In genomic region chr15:52678468-52679231, GRCh38 we compare ENCODE assay signal across 8 cellular contexts. TPM values are rescaled to one million over a fixed set of nuclear protein-coding genes. Genes with fewer than 3 reads are reported as not detected.
DNase-seq lines count a peak whose midpoint lies in the region; ATAC-seq and TF ChIP-seq lines count a peak whose summit lies in the region.

No MANE protein-coding gene starts in this region.

- no peaks in the 10 kb centered on the region for H3K27me3 Mint-ChIP-seq in activated naive CD4-positive, alpha-beta T cell treated with anti-CD3 and anti-CD28 coated beads, Interleukin-2, amount 10 ng/mL, durations not matched to agents 7 days and 5 days
- H3K27me3 Mint-ChIP-seq in glutamatergic neuron (ENCODE audit: unreplicated experiment): peaks cover 4% of the 10 kb centered on the region

- TF ChIP-seq CTCF in glutamatergic neuron (IDR thresholded peaks at IDR 0.05; ENCODE audit: partially characterized antibody, unreplicated experiment) (no peak), osteoblast (IDR thresholded peaks at IDR 0.05; ENCODE audit: extremely low read depth, low read depth, low read length) (no peak), tibial artery (IDR thresholded peaks at IDR 0.05) (no peak)

- H3K9me3 ChIP-seq in osteoblast (ENCODE audit: low read depth, low read length) (no peaks in the 10 kb centered on the region), tibial artery (no peaks in the 10 kb centered on the region)

- no peaks in the 10 kb centered on the region for H3K9me3 Mint-ChIP-seq in activated naive CD4-positive, alpha-beta T cell treated with anti-CD3 and anti-CD28 coated beads, Interleukin-2, amount 10 ng/mL, durations not matched to agents 7 days and 5 days
- H3K9me3 Mint-ChIP-seq in glutamatergic neuron (ENCODE audit: unreplicated experiment): peaks cover 4% of the 10 kb centered on the region

- H2AFZ ChIP-seq in osteoblast (ENCODE audit: low read length): peak overlapping the region; percentile 83

- H3K36me3 Mint-ChIP-seq in activated naive CD4-positive, alpha-beta T cell treated with anti-CD3 and anti-CD28 coated beads, Interleukin-2, amount 10 ng/mL, durations not matched to agents 7 days and 5 days: peaks cover 25% of the 10 kb centered on the region
- no peaks in the 10 kb centered on the region for H3K36me3 Mint-ChIP-seq in glutamatergic neuron (ENCODE audit: unreplicated experiment)

- DNase-seq in C1 segment of cervical spinal cord (lab: John Stamatoyannopoulos, UW): peak in 12 of 14 donors; percentile 49 to 87 (median 67)
- peak; percentile 84 for DNase-seq in activated naive CD4-positive, alpha-beta T cell treated with anti-CD3 and anti-CD28 coated beads, Interleukin-2, amount 10 ng/mL, durations not matched to agents 7 days and 5 days
- DNase-seq in glutamatergic neuron: peak; percentile 67
- DNase-seq in osteoblast (ENCODE audit: insufficient read length, low spot score, missing footprints): peak; percentile 92
- peak; percentile 77 to 85 for DNase-seq in tibial artery

- H3K4me2 ChIP-seq in osteoblast (ENCODE audit: insufficient read depth, low read length): peak overlapping the region; percentile 97

- peak overlapping the region; percentile 98 for H3K4me3 Mint-ChIP-seq in activated naive CD4-positive, alpha-beta T cell treated with anti-CD3 and anti-CD28 coated beads, Interleukin-2, amount 10 ng/mL, durations not matched to agents 7 days and 5 days
- H3K4me3 Mint-ChIP-seq in glutamatergic neuron (ENCODE audit: unreplicated experiment): peak overlapping the region; percentile 95

- no peaks in the 10 kb centered on the region for H4K20me1 ChIP-seq in osteoblast (ENCODE audit: insufficient read depth, low read length)

- H3K4me1 Mint-ChIP-seq in activated naive CD4-positive, alpha-beta T cell treated with anti-CD3 and anti-CD28 coated beads, Interleukin-2, amount 10 ng/mL, durations not matched to agents 7 days and 5 days: peaks cover 51% of the 10 kb centered on the region
- peaks cover 11% of the 10 kb centered on the region for H3K4me1 Mint-ChIP-seq in glutamatergic neuron (ENCODE audit: low read depth, unreplicated experiment)

- H3K36me3 ChIP-seq in osteoblast (ENCODE audit: insufficient read depth, low read length) (peaks cover 17% of the 10 kb centered on the region), tibial artery (peaks cover 17 to 23% (median 17%) of the 10 kb centered on the region in 3 donors)

- intact Hi-C loops in tibial artery (cut with DNase I; ENCODE audit: low total_unique reads): loop anchor here (5.0 kb wide), 1 partner anchor 106 kb away; no protein-coding TSS in a partner anchor

- peak overlapping the region; percentile 81 for H3K27ac ChIP-seq in osteoblast (ENCODE audit: low read depth, low read length)
- peak overlapping the region; percentile 96 to 99 for H3K27ac ChIP-seq in tibial artery

- H3K27me3 ChIP-seq in osteoblast (ENCODE audit: insufficient read depth, low read length) (peaks cover 16% of the 10 kb centered on the region), tibial artery (no peaks in the 10 kb centered on the region)

- CTCF ChIA-PET in activated naive CD4-positive, alpha-beta T cell treated with anti-CD3 and anti-CD28 coated beads, Interleukin-2, amount 10 ng/mL, durations not matched to agents 7 days and 5 days (lab: Charles Lee): interaction anchor here (1.3 kb wide), 2 partner anchors 119 to 150 kb away, joined by 5 to 6 read pairs; partner anchors contain the start of gene MYO5A

- H3K4me1 ChIP-seq in osteoblast (ENCODE audit: insufficient read depth, low read length): peaks cover 17% of the 10 kb centered on the region
- peaks cover 0 to 46% (median 26%) of the 10 kb centered on the region in 4 donors for H3K4me1 ChIP-seq in tibial artery

- peak overlapping the region; percentile 96 for H3K27ac Mint-ChIP-seq in activated naive CD4-positive, alpha-beta T cell treated with anti-CD3 and anti-CD28 coated beads, Interleukin-2, amount 10 ng/mL, durations not matched to agents 7 days and 5 days
- peak overlapping the region; percentile 91 for H3K27ac Mint-ChIP-seq in glutamatergic neuron (ENCODE audit: unreplicated experiment)

- H3K79me2 ChIP-seq in osteoblast (ENCODE audit: insufficient read depth, low read length): peaks cover 31% of the 10 kb centered on the region

- H3K4me3 ChIP-seq in osteoblast (ENCODE audit: insufficient read depth, low read length) (peak overlapping the region; percentile 87), tibial artery (peak overlapping the region; percentile 93 to 98)

- peak; percentile 20 for ATAC-seq in GM19372 (IDR thresholded peaks at IDR 0.05; ENCODE audit: low read depth, unreplicated experiment)
- peak; percentile 6 for ATAC-seq in HG03565 (IDR thresholded peaks at IDR 0.05; ENCODE audit: unreplicated experiment)

- peak; percentile 3; the same call in 1 of the 2 replicates for TF ChIP-seq POLR2A in Raji (IDR thresholded peaks at IDR 0.05; ENCODE audit: insufficient read depth, low read depth, low read length)

RNA-seq across cellular contexts. Expression of gene ATOSA, which starts 0.5 kb away (rescaled TPM):
- 37.8 TPM for total RNA-seq in glutamatergic neuron (ENCODE audit: unreplicated experiment)
- 34.4 and 47.4 TPM in 2 replicates for total RNA-seq in osteoblast

Comparison
In these comparisons a context has a peak if more than half of its experiments do, and no peak if none do; other contexts are left out.
1. Peak in every context shown above with its lines: DNase-seq, ATAC-seq, H3K4me3 ChIP-seq and H3K27ac ChIP-seq.